ENCODE assay signal across 11 cellular contexts in genomic region chr1:247357062-247357780, GRCh38. TPM values are rescaled to one million over a fixed set of nuclear protein-coding genes. Genes with fewer than 3 reads are reported as not detected.
DNase-seq lines count a peak whose midpoint lies in the region; TF ChIP-seq lines count a peak whose summit lies in the region.
"Had no signal": no experiment of that assay in that cellular context is flagged by ENCODE, and none has a peak within 500 bp of the region (broad histone marks: within the 10 kb centered on the region; RNA-seq: fewer than 3 reads in every experiment).

No MANE protein-coding gene starts in this region.

- no peaks in the 10 kb centered on the region for H3K27me3 ChIP-seq in BLaER1 treated with 17β-estradiol and CSF1 and Interleukin-3, amounts not matched to agents 10 nM and 100 nM
- H3K27me3 ChIP-seq in SJCRH30 = no peaks in the 10 kb centered on the region

- peak overlapping the region in 8 of 11 experiments; percentile 31 to 68 (median 48); a peak in 13 of 22 replicates for H3K27ac ChIP-seq in BLaER1 treated with 17β-estradiol and CSF1 and Interleukin-3, amounts not matched to agents 10 nM and 100 nM
- no peak overlapping the region for H3K27ac ChIP-seq in SJCRH30
- H3K27ac ChIP-seq: epithelial cell of prostate had no signal

- peaks cover 0 to 66% (median 39%) of the 10 kb centered on the region in 10 experiments; a peak in 16 of 20 replicates for H3K4me1 ChIP-seq in BLaER1 treated with 17β-estradiol and CSF1 and Interleukin-3, amounts not matched to agents 10 nM and 100 nM
- no peaks in the 10 kb centered on the region for H3K4me1 ChIP-seq in SJCRH30

- H3K9me3 Mint-ChIP-seq in nephron = no peaks in the 10 kb centered on the region
- H3K9me3 Mint-ChIP-seq: activated T-cell treated with anti-CD3 and anti-CD28 coated beads, Interleukin-2, amount 50 U/mL, for 72 hours had no signal

- intact Hi-C loops in lower leg skin (cut with DNase I; ENCODE audit: low total_unique reads) = no loop called here

- DNase-seq in MV-4-11 (lab: John Stamatoyannopoulos, UW) (peak; percentile 9), fibroblast of villous mesenchyme (ENCODE audit: low read depth) (peak; percentile 99), SJCRH30 (no peak), lower leg skin (ENCODE audit: low spot score in 2 of 2) (no peak), NCI-H1436 (lab: John Stamatoyannopoulos, UW) (no peak)
- DNase-seq in activated CD4-positive, alpha-beta T cell treated with anti-CD3 and anti-CD28 coated beads for 48 hours = no peak
- DNase-seq: stimulated activated CD4-positive, alpha-beta T cell treated with anti-CD3 and anti-CD28 coated beads, Interleukin-12 subunit alpha, Interleukin-12 subunit beta, amount 100 ng/mL, for 4 hours had no signal

- H3K4me3 ChIP-seq in BLaER1 treated with 17β-estradiol and CSF1 and Interleukin-3, amounts not matched to agents 10 nM and 100 nM = no peak overlapping the region
- H3K4me3 ChIP-seq in fibroblast of villous mesenchyme (ENCODE audit: low read depth, low read length) (peak overlapping the region; percentile 12), SJCRH30 (no peak overlapping the region), lower leg skin (ENCODE audit: low read depth, poor library complexity, severe bottlenecking) (no peak overlapping the region)

- H3K36me3 ChIP-seq in BLaER1 treated with 17β-estradiol and CSF1 and Interleukin-3, amounts not matched to agents 10 nM and 100 nM = no peaks in the 10 kb centered on the region
- H3K36me3 ChIP-seq in SJCRH30 = no peaks in the 10 kb centered on the region

- peak overlapping the region; percentile 63 to 97 (median 84) for H3K27ac Mint-ChIP-seq in nephron
- H3K27ac Mint-ChIP-seq: activated T-cell treated with anti-CD3 and anti-CD28 coated beads, Interleukin-2, amount 50 U/mL, for 72 hours had no signal

- peaks cover 55% of the 10 kb centered on the region for H3K4me1 Mint-ChIP-seq in nephron

- H3K27me3 Mint-ChIP-seq in nephron (ENCODE audit: low read depth) = no peaks in the 10 kb centered on the region

- TF ChIP-seq CTCF in fibroblast of villous mesenchyme (IDR thresholded peaks at IDR 0.05; ENCODE audit: insufficient read depth, low read depth, low read length) (no peak), nephron (IDR thresholded peaks at IDR 0.05; ENCODE audit: unreplicated experiment in 3 of 3) (no peak), lower leg skin (IDR thresholded peaks at IDR 0.05) (no peak)

- H3K4me2 ChIP-seq in BLaER1 treated with 17β-estradiol and CSF1 and Interleukin-3, amounts not matched to agents 10 nM and 100 nM = peak overlapping the region in 9 of 11 experiments; percentile 10 to 68 (median 44); a peak in 14 of 22 replicates

- peaks cover 8 to 13% (median 12%) of the 10 kb centered on the region in 11 experiments for H3K9me3 ChIP-seq in BLaER1 treated with 17β-estradiol and CSF1 and Interleukin-3, amounts not matched to agents 10 nM and 100 nM (replicated peaks in 1 of 11)
- no peaks in the 10 kb centered on the region for H3K9me3 ChIP-seq in SJCRH30 (replicated peaks)

- H3K36me3 Mint-ChIP-seq in nephron (ENCODE audit: low read depth) = peaks cover 6% of the 10 kb centered on the region

- H3K4me3 Mint-ChIP-seq in nephron = peak overlapping the region in 1 of 3 experiments; percentile 43

- H3K9ac ChIP-seq in BLaER1 treated with 17β-estradiol and CSF1 and Interleukin-3, amounts not matched to agents 10 nM and 100 nM = no peak overlapping the region

- 53 to 57% methylated on average over 7 of the region's 7 CpGs for WGBS in lower leg skin, 2 donors

- no peaks in the 10 kb centered on the region for H4K20me1 ChIP-seq in BLaER1 treated with 17β-estradiol and CSF1 and Interleukin-3, amounts not matched to agents 10 nM and 100 nM

- TF ChIP-seq POLR2A in lower leg skin (IDR thresholded peaks at IDR 0.05) = no peak

RNA-seq across cellular contexts. Expression of gene ZNF496, which starts 25.6 kb away (rescaled TPM):
- total RNA-seq in fibroblast of villous mesenchyme (19.4 and 27.4 TPM in 2 replicates), lower leg skin (10 to 100 TPM; 16.3 to 32.7 (median 25.9) TPM)
- 33.5 and 35.2 TPM in 2 replicates for total RNA-seq in SJCRH30 (2014; rRNA removed; shearing (Covaris generic))

RNA-seq across cellular contexts. Expression of gene NLRP3, which starts 58.8 kb away (rescaled TPM):
- 0.43 and 0.97 TPM in 2 replicates for total RNA-seq in fibroblast of villous mesenchyme
- total RNA-seq in SJCRH30 (2014; rRNA removed; shearing (Covaris generic)) = 0.05 and 0.36 TPM in 2 replicates
- total RNA-seq in lower leg skin = 1 to 10 TPM in 1 of 4 donors, under 1 TPM in 3; 0.13 to 1.2 (median 0.32) TPM

Comparison
In these comparisons a context has a peak if more than half of its experiments do, and no peak if none do; other contexts are left out.
1. DNase-seq: peak in MV-4-11 (single experiment) and fibroblast of villous mesenchyme (single experiment); none in activated CD4-positive, alpha-beta T cell treated with anti-CD3 and anti-CD28 coated beads for 48 hours (single experiment), SJCRH30 (0 of 2), lower leg skin (0 of 2) and NCI-H1436 (single experiment).